In genomic region chr20:56160956-56161355, GRCh38 we compare ENCODE assay signal across 28 cellular contexts.
"Had no signal": no experiment of that assay in that cellular context is flagged by ENCODE, and none has a peak within 500 bp of the region (broad histone marks: within the 10 kb centered on the region; RNA-seq: fewer than 3 reads in every experiment).

No MANE protein-coding gene starts in this region.

- H3K4me1 Mint-ChIP-seq: naive thymus-derived CD8-positive, alpha-beta T cell; nephron; neural crest cell; stimulated activated naive B cell treated with anti-CD40 and anti-IgM and Interleukin-4, amounts not matched to agents 10 μg/mL and 1 μg/mL and 100 μg/mL, for 72 hours had no signal

- ATAC-seq: heart right ventricle; left lung; lower lobe of right lung; naive thymus-derived CD8-positive, alpha-beta T cell; psoas muscle; stimulated activated naive B cell treated with anti-CD40 and anti-IgM and Interleukin-4, amounts not matched to agents 10 μg/mL and 1 μg/mL and 100 μg/mL, for 72 hours; stimulated activated naive CD8-positive, alpha-beta T cell treated with anti-CD3 and anti-CD28 coated beads, Interleukin-15, Interleukin-2, amounts not matched to agents 100 U/mL and 50 U/mL, for 24 hours had no signal

- H3K4me3 ChIP-seq: heart right ventricle, hepatocyte, left lung, lower lobe of right lung, psoas muscle, right atrium auricular region, right lobe of liver, smooth muscle cell, stomach, thoracic aorta, tibial artery, vagina had no signal

- DNase-seq: heart right ventricle; islet precursor cell; left lung; lower lobe of right lung; mammary epithelial cell; mesenchymal stem cell; naive thymus-derived CD8-positive, alpha-beta T cell; occipital lobe; psoas muscle; stimulated activated CD4-positive, alpha-beta T cell treated with anti-CD3 and anti-CD28 coated beads, Interleukin-1b, Interleukin-23, amount 100 ng/mL, for 48 hours; stimulated activated CD4-positive, alpha-beta T cell treated with anti-CD3 and anti-CD28 coated beads, Interleukin-2, amount 100 ng/mL, for 48 hours; stimulated activated CD4-positive, alpha-beta T cell treated with anti-CD3 and anti-CD28 coated beads, Interleukin-4, amount 100 ng/mL, for 4 hours; stimulated activated CD8-positive, alpha-beta memory T cell treated with anti-CD3 and anti-CD28 coated beads, Interleukin-4, amount 100 ng/mL, for 48 hours; stimulated activated naive B cell treated with anti-CD40 and anti-IgM and Interleukin-4, amounts not matched to agents 10 μg/mL and 1 μg/mL and 100 μg/mL, for 72 hours; stimulated activated naive CD8-positive, alpha-beta T cell treated with anti-CD3 and anti-CD28 coated beads, Interleukin-15, Interleukin-2, amounts not matched to agents 100 U/mL and 50 U/mL, for 24 hours; stomach; tibial artery had no signal

- H3K27ac ChIP-seq: heart right ventricle, hepatocyte, left lung, lower lobe of right lung, neutrophil, parathyroid adenoma, psoas muscle, right atrium auricular region, right lobe of liver, stomach, thoracic aorta, tibial artery, vagina had no signal

- H3K9me3 ChIP-seq: heart right ventricle, left lung, lower lobe of right lung, neutrophil, psoas muscle, right atrium auricular region, right lobe of liver, stomach, thoracic aorta, tibial artery, vagina had no signal

- H3K27ac Mint-ChIP-seq: naive thymus-derived CD8-positive, alpha-beta T cell; nephron; stimulated activated naive B cell treated with anti-CD40 and anti-IgM and Interleukin-4, amounts not matched to agents 10 μg/mL and 1 μg/mL and 100 μg/mL, for 72 hours; type B pancreatic cell had no signal

- H3K36me3 ChIP-seq: heart right ventricle, left lung, lower lobe of right lung, neutrophil, right atrium auricular region, right lobe of liver, stomach, thoracic aorta, tibial artery, vagina had no signal

- H3K9ac ChIP-seq: parathyroid adenoma had no signal

- H3K4me1 ChIP-seq: heart right ventricle, left lung, lower lobe of right lung, parathyroid adenoma, psoas muscle, right atrium auricular region, stomach, tibial artery, vagina had no signal

- H3K27me3 Mint-ChIP-seq: type B pancreatic cell had no signal

- H3K27me3 ChIP-seq: hepatocyte, neutrophil, right atrium auricular region, right lobe of liver, vagina had no signal

- H3K36me3 Mint-ChIP-seq: naive thymus-derived CD8-positive, alpha-beta T cell; stimulated activated naive B cell treated with anti-CD40 and anti-IgM and Interleukin-4, amounts not matched to agents 10 μg/mL and 1 μg/mL and 100 μg/mL, for 72 hours; type B pancreatic cell had no signal

- H2AFZ ChIP-seq: hepatocyte, parathyroid adenoma had no signal

- H3K4me2 ChIP-seq: hepatocyte, smooth muscle cell had no signal

- H3K4me3 Mint-ChIP-seq: naive thymus-derived CD8-positive, alpha-beta T cell; nephron; neural crest cell; stimulated activated naive B cell treated with anti-CD40 and anti-IgM and Interleukin-4, amounts not matched to agents 10 μg/mL and 1 μg/mL and 100 μg/mL, for 72 hours; type B pancreatic cell had no signal

- H3K79me2 ChIP-seq: hepatocyte, parathyroid adenoma had no signal
